ENCODE assay signal across 8 cellular contexts in genomic region chr3:170809021-170809974, GRCh38.
A peak's percentile ranks its signal among the peaks of the same experiment; 100 is the strongest.
DNase-seq lines count a peak whose midpoint lies in the region; TF ChIP-seq lines count a peak whose summit lies in the region.

No MANE protein-coding gene starts in this region.

- H3K36me3 ChIP-seq in right atrium auricular region (no peaks in the 10 kb centered on the region), skeletal muscle satellite cell (ENCODE audit: insufficient read depth, low read length) (no peaks in the 10 kb centered on the region)

- intact Hi-C loops in activated T-helper 1 cell treated with anti-CD3 and anti-CD28 coated beads, Interleukin-12 subunit alpha, Interleukin-12 subunit beta, Interleukin-2, Interleukin-4 antibody, amounts not matched to agents 30 ng/mL and 10 ng/mL and 1 ng/mL, durations not matched to agents 14 hours and 24 hours and 36 hours (cut with micrococcal nuclease), result no loop called here

- H3K9me3 ChIP-seq in right atrium auricular region (no peaks in the 10 kb centered on the region), skeletal muscle satellite cell (replicated peaks; ENCODE audit: low read length) (no peaks in the 10 kb centered on the region)

- H3K4me3 Mint-ChIP-seq in activated T-helper 1 cell treated with anti-CD3 and anti-CD28 coated beads, Interleukin-12 subunit alpha, Interleukin-12 subunit beta, Interleukin-2, Interleukin-4 antibody, amounts not matched to agents 30 ng/mL and 10 ng/mL and 1 ng/mL, durations not matched to agents 14 hours and 24 hours and 36 hours, result no peak overlapping the region

- peaks cover 7% of the 10 kb centered on the region for H3K27me3 Mint-ChIP-seq in activated T-helper 1 cell treated with anti-CD3 and anti-CD28 coated beads, Interleukin-12 subunit alpha, Interleukin-12 subunit beta, Interleukin-2, Interleukin-4 antibody, amounts not matched to agents 30 ng/mL and 10 ng/mL and 1 ng/mL, durations not matched to agents 14 hours and 24 hours and 36 hours (ENCODE audit: insufficient read depth)

- peak; percentile 19 for TF ChIP-seq CTCF in GM20000 (IDR thresholded peaks at IDR 0.05; ENCODE audit: extremely low read depth, missing control alignments)
- TF ChIP-seq CTCF in WI38 (IDR thresholded peaks at IDR 0.05; ENCODE audit: low read depth, low read length), result peak; percentile 60
- peak; percentile 37 to 65 for TF ChIP-seq CTCF in right atrium auricular region (IDR thresholded peaks at IDR 0.05)

- H3K4me1 Mint-ChIP-seq in activated T-helper 1 cell treated with anti-CD3 and anti-CD28 coated beads, Interleukin-12 subunit alpha, Interleukin-12 subunit beta, Interleukin-2, Interleukin-4 antibody, amounts not matched to agents 30 ng/mL and 10 ng/mL and 1 ng/mL, durations not matched to agents 14 hours and 24 hours and 36 hours (ENCODE audit: low read depth), result peaks cover 6% of the 10 kb centered on the region

- H3K4me3 ChIP-seq in WI38 (ENCODE audit: low read depth, low read length), result no peak overlapping the region
- no peak overlapping the region for H3K4me3 ChIP-seq in right atrium auricular region
- no peak overlapping the region for H3K4me3 ChIP-seq in skeletal muscle satellite cell (ENCODE audit: low read length)

- H3K4me1 ChIP-seq in right atrium auricular region (peaks cover 0 to 3% of the 10 kb centered on the region in 2 donors), skeletal muscle satellite cell (ENCODE audit: control insufficient read depth, insufficient read depth, low read length) (peaks cover 47% of the 10 kb centered on the region)

- H3K4me2 ChIP-seq in skeletal muscle satellite cell (ENCODE audit: low read length), result peak overlapping the region; percentile 10

- no peak overlapping the region for H3K9ac ChIP-seq in skeletal muscle satellite cell (ENCODE audit: low read depth, low read length)

- DNase-seq in AG20443 (ENCODE audit: low spot score) (peak; percentile 69), GM20000 (ENCODE audit: low spot score) (peak; percentile 28), NCI-H2171 (lab: John Stamatoyannopoulos, UW) (peak; percentile 65), right atrium auricular region (ENCODE audit: low spot score) (no peak)
- no peak for DNase-seq in activated T-helper 1 cell treated with anti-CD3 and anti-CD28 coated beads, Interleukin-12 subunit alpha, Interleukin-12 subunit beta, Interleukin-2, Interleukin-4 antibody, amounts not matched to agents 30 ng/mL and 10 ng/mL and 1 ng/mL, durations not matched to agents 14 hours and 24 hours and 36 hours (ENCODE audit: low spot score)
- DNase-seq in stimulated activated CD4-positive, alpha-beta T cell treated with anti-CD3 and anti-CD28 coated beads, Interleukin-2, amount 100 ng/mL, for 48 hours, result no peak

- no peaks in the 10 kb centered on the region for H3K9me3 Mint-ChIP-seq in activated T-helper 1 cell treated with anti-CD3 and anti-CD28 coated beads, Interleukin-12 subunit alpha, Interleukin-12 subunit beta, Interleukin-2, Interleukin-4 antibody, amounts not matched to agents 30 ng/mL and 10 ng/mL and 1 ng/mL, durations not matched to agents 14 hours and 24 hours and 36 hours

- no peaks in the 10 kb centered on the region for H3K36me3 Mint-ChIP-seq in activated T-helper 1 cell treated with anti-CD3 and anti-CD28 coated beads, Interleukin-12 subunit alpha, Interleukin-12 subunit beta, Interleukin-2, Interleukin-4 antibody, amounts not matched to agents 30 ng/mL and 10 ng/mL and 1 ng/mL, durations not matched to agents 14 hours and 24 hours and 36 hours (ENCODE audit: low read depth)

- H3K27me3 ChIP-seq in right atrium auricular region, result no peaks in the 10 kb centered on the region
- no peaks in the 10 kb centered on the region for H3K27me3 ChIP-seq in skeletal muscle satellite cell (ENCODE audit: control insufficient read depth, insufficient read depth, low read length)

- no peak overlapping the region for H3K27ac Mint-ChIP-seq in activated T-helper 1 cell treated with anti-CD3 and anti-CD28 coated beads, Interleukin-12 subunit alpha, Interleukin-12 subunit beta, Interleukin-2, Interleukin-4 antibody, amounts not matched to agents 30 ng/mL and 10 ng/mL and 1 ng/mL, durations not matched to agents 14 hours and 24 hours and 36 hours

- no peak overlapping the region for H3K27ac ChIP-seq in right atrium auricular region

Comparison
In these comparisons a context has a peak if more than half of its experiments do, and no peak if none do; other contexts are left out.
1. DNase-seq: peak in AG20443 (single experiment), GM20000 (single experiment) and NCI-H2171 (single experiment); none in right atrium auricular region (single experiment), activated T-helper 1 cell treated with anti-CD3 and anti-CD28 coated beads, Interleukin-12 subunit alpha, Interleukin-12 subunit beta, Interleukin-2, Interleukin-4 antibody, amounts not matched to agents 30 ng/mL and 10 ng/mL and 1 ng/mL, durations not matched to agents 14 hours and 24 hours and 36 hours (single experiment) and stimulated activated CD4-positive, alpha-beta T cell treated with anti-CD3 and anti-CD28 coated beads, Interleukin-2, amount 100 ng/mL, for 48 hours (0 of 2).
2. Peak in every context shown above with its lines, with median percentiles within 50 percentile points of each other: CTCF ChIP-seq.